In the genomic region with DNA sequence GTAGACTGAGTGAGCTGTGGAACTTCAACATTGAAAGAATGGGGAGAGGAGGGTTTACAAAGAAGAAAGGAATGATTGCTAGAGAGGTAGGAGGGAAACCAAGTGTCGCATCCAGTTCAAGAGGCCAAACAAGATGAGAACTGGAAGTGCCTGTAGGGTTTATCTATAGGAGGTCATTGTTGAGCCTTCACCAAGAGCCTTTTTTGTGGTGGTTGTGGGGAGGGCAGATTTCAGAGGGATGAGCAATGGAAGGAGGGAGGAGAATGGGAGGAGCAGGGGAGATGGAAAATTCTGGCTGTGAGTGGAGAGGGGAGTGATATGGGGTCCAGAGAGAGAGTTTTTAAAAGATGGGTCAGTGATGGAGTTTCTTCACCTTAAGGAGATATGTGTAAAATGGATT, we compare ENCODE assay signal across 24 cellular contexts. TPM values are rescaled to one million over a fixed set of nuclear protein-coding genes. Genes with fewer than 3 reads are reported as not detected.
DNase-seq lines count a peak whose midpoint lies in the region; ATAC-seq and TF ChIP-seq lines count a peak whose summit lies in the region.
"Had no signal": no experiment of that assay in that cellular context is flagged by ENCODE, and none has a peak within 500 bp of the region (broad histone marks: within the 10 kb centered on the region; RNA-seq: fewer than 3 reads in every experiment).

No MANE protein-coding gene starts in this region.

- H3K4me1 ChIP-seq in left ventricle myocardium inferior (peaks cover 55% of the 10 kb centered on the region), esophagus muscularis mucosa (peaks cover 22 to 79% (median 71%) of the 10 kb centered on the region in 4 donors), tibial artery (peaks cover 0 to 70% (median 45%) of the 10 kb centered on the region in 4 donors), BE2C (peaks cover 45% of the 10 kb centered on the region)
- H3K4me1 ChIP-seq: uterus had no signal

- H3K27ac ChIP-seq in left ventricle myocardium inferior (replicated peaks) (peak overlapping the region; percentile 21), esophagus muscularis mucosa (replicated peaks in 1 of 4) (peak overlapping the region in 3 of 4 donors; percentile 38 to 64 (median 55)), tibial artery (peak overlapping the region; percentile 64 to 70)
- H3K27ac ChIP-seq: neutrophil, uterus had no signal

- TF ChIP-seq CTCF in left ventricle myocardium inferior (IDR thresholded peaks at IDR 0.05; ENCODE audit: borderline replicate concordance) (no peak), esophagus muscularis mucosa (IDR thresholded peaks at IDR 0.05) (no peak), tibial artery (IDR thresholded peaks at IDR 0.05) (no peak), BE2C (IDR thresholded peaks at IDR 0.05; ENCODE audit: low read depth, low read length) (no peak)

- no peak for ATAC-seq in left cardiac atrium
- ATAC-seq in T-helper 17 cell, result no peak
- ATAC-seq: stimulated activated naive CD8-positive, alpha-beta T cell treated with anti-CD3 and anti-CD28 coated beads, Interleukin-15, amount 100 ng/mL, for 72 hours had no signal

- intact Hi-C loops in left ventricle myocardium inferior (cut with micrococcal nuclease), result no loop called here
- intact Hi-C loops in left cardiac atrium (cut with DNase I), result no loop called here
- intact Hi-C loops in esophagus muscularis mucosa (cut with DNase I), result no loop called here
- intact Hi-C loops in tibial artery (cut with DNase I; ENCODE audit: low total_unique reads), result no loop called here

- no peak overlapping the region for H3K4me3 Mint-ChIP-seq in T-helper 17 cell
- H3K4me3 Mint-ChIP-seq: activated naive CD8-positive, alpha-beta T cell treated with anti-CD3 and anti-CD28 coated beads, Interleukin-2, amount 10 ng/mL, durations not matched to agents 7 days and 5 days; activated T-cell treated with anti-CD3 and anti-CD28 coated beads, Interleukin-2, amount 50 U/mL, for 24 hours; CD4-positive, CD25-positive, alpha-beta regulatory T cell; stimulated activated naive CD8-positive, alpha-beta T cell treated with anti-CD3 and anti-CD28 coated beads, Interleukin-15, amount 100 ng/mL, for 72 hours had no signal

- H3K27me3 ChIP-seq in left ventricle myocardium inferior (ENCODE audit: low read depth), result no peaks in the 10 kb centered on the region
- H3K27me3 ChIP-seq in esophagus muscularis mucosa, result no peaks in the 10 kb centered on the region
- H3K27me3 ChIP-seq in tibial artery, result no peaks in the 10 kb centered on the region
- H3K27me3 ChIP-seq in BE2C, result no peaks in the 10 kb centered on the region
- H3K27me3 ChIP-seq: esophagus squamous epithelium, neutrophil, uterus had no signal

- H3K4me3 ChIP-seq in left ventricle myocardium inferior, result no peak overlapping the region
- H3K4me3 ChIP-seq in esophagus muscularis mucosa, result no peak overlapping the region
- no peak overlapping the region for H3K4me3 ChIP-seq in tibial artery
- no peak overlapping the region for H3K4me3 ChIP-seq in BE2C (ENCODE audit: low read depth, low read length)
- H3K4me3 ChIP-seq: esophagus squamous epithelium, uterus had no signal

- peaks cover 21% of the 10 kb centered on the region for H3K4me1 Mint-ChIP-seq in T-helper 17 cell

- in situ Hi-C loops in SK-MEL-5 (cut with HindIII; ENCODE audit: low pct_unique_long_range_greater_than_20kb, low sequenced_read_pairs), result no loop called here

- no peak for TF ChIP-seq EP300 in esophagus muscularis mucosa (IDR thresholded peaks at IDR 0.05)

- 97% methylated on average over 1 of the region's 1 CpG for WGBS in esophagus muscularis mucosa

- DNase-seq in left ventricle myocardium inferior (no peak), left cardiac atrium (no peak), SK-MEL-5 (ENCODE audit: low read depth, low spot score) (peak; percentile 47), esophagus muscularis mucosa (ENCODE audit: extremely low spot score) (no peak), tibial artery (no peak), BE2C (no peak), HK-2 (ENCODE audit: unreplicated experiment) (no peak), T-helper 17 cell (no peak)
- DNase-seq: activated CD4-positive, alpha-beta T cell treated with anti-CD3 and anti-CD28 coated beads, Interleukin-2, amount 50 U/mL, for 1 hour; activated naive CD8-positive, alpha-beta T cell treated with anti-CD3 and anti-CD28 coated beads, Interleukin-2, amount 10 ng/mL, durations not matched to agents 7 days and 5 days; activated T-cell treated with anti-CD3 and anti-CD28 coated beads, Interleukin-2, amount 50 U/mL, for 24 hours; CD4-positive, CD25-positive, alpha-beta regulatory T cell; esophagus squamous epithelium; hypothalamus; kidney glomerular epithelial cell; midbrain; NCI-H1930; NCI-H510A treated with DMSO at 0.1 percent for 48 hours; retina; SIG-M5; stimulated activated naive CD8-positive, alpha-beta T cell treated with anti-CD3 and anti-CD28 coated beads, Interleukin-15, amount 100 ng/mL, for 72 hours; T1000; uterus had no signal

- H3K36me3 ChIP-seq in left ventricle myocardium inferior (no peaks in the 10 kb centered on the region), esophagus muscularis mucosa (no peaks in the 10 kb centered on the region), tibial artery (no peaks in the 10 kb centered on the region), BE2C (no peaks in the 10 kb centered on the region)
- H3K36me3 ChIP-seq: esophagus squamous epithelium, neutrophil, uterus had no signal

- H3K27ac Mint-ChIP-seq in T-helper 17 cell, result no peak overlapping the region
- H3K27ac Mint-ChIP-seq: activated naive CD8-positive, alpha-beta T cell treated with anti-CD3 and anti-CD28 coated beads, Interleukin-2, amount 10 ng/mL, durations not matched to agents 7 days and 5 days; activated T-cell treated with anti-CD3 and anti-CD28 coated beads, Interleukin-2, amount 50 U/mL, for 24 hours; stimulated activated naive CD8-positive, alpha-beta T cell treated with anti-CD3 and anti-CD28 coated beads, Interleukin-15, amount 100 ng/mL, for 72 hours had no signal

- TF ChIP-seq POLR2A in esophagus muscularis mucosa (IDR thresholded peaks at IDR 0.05; ENCODE audit: low read depth), result no peak

- no peaks in the 10 kb centered on the region for H3K27me3 Mint-ChIP-seq in T-helper 17 cell
- H3K27me3 Mint-ChIP-seq: activated naive CD8-positive, alpha-beta T cell treated with anti-CD3 and anti-CD28 coated beads, Interleukin-2, amount 10 ng/mL, durations not matched to agents 7 days and 5 days; activated T-cell treated with anti-CD3 and anti-CD28 coated beads, Interleukin-2, amount 50 U/mL, for 24 hours; CD4-positive, CD25-positive, alpha-beta regulatory T cell; stimulated activated naive CD8-positive, alpha-beta T cell treated with anti-CD3 and anti-CD28 coated beads, Interleukin-15, amount 100 ng/mL, for 72 hours had no signal

- H3K9me3 ChIP-seq in left ventricle myocardium inferior (replicated peaks) (no peaks in the 10 kb centered on the region), esophagus muscularis mucosa (no peaks in the 10 kb centered on the region), tibial artery (no peaks in the 10 kb centered on the region), BE2C (no peaks in the 10 kb centered on the region), T-helper 17 cell (ENCODE audit: control insufficient read depth, low read length, poor library complexity, severe bottlenecking) (no peaks in the 10 kb centered on the region)
- H3K9me3 ChIP-seq: esophagus squamous epithelium, neutrophil, uterus had no signal

- H3K36me3 Mint-ChIP-seq in T-helper 17 cell (ENCODE audit: low read depth), result no peaks in the 10 kb centered on the region
- H3K36me3 Mint-ChIP-seq: CD4-positive, CD25-positive, alpha-beta regulatory T cell had no signal

RNA-seq across cellular contexts. Expression of gene PDIA5, which starts 8.5 kb away (rescaled TPM):
- total RNA-seq in left ventricle myocardium inferior (6.0 TPM), left cardiac atrium (10 to 100 TPM in 1 of 2 donors, 1 to 10 TPM in 1; 9.0 to 15.5 TPM), esophagus muscularis mucosa (10 to 100 TPM; 12.5 to 16.4 (median 15.1) TPM), T-helper 17 cell (1 to 10 TPM; 4.6 to 6.2 TPM)
- 31.4 and 33.4 TPM in 2 replicates for total RNA-seq in SK-MEL-5 (2014; rRNA removed; shearing (Covaris generic))
- polyA plus RNA-seq in SK-MEL-5 (2015; cell fraction: cytosol; rRNA removed), result 51.4 and 53.4 TPM in 2 replicates
- polyA plus RNA-seq in SK-MEL-5 (2015; cell fraction: nucleus; rRNA removed), result 53.0 and 57.9 TPM in 2 replicates
- polyA plus RNA-seq in BE2C (2012; ENCODE audit: insufficient read depth, insufficient read length, low read depth), result 48.9 TPM

RNA-seq across cellular contexts. Expression of gene SEMA5B, which starts 47.8 kb away (rescaled TPM):
- 5.3 TPM for total RNA-seq in left ventricle myocardium inferior
- 1 to 10 TPM; 1.7 to 2.4 TPM for total RNA-seq in left cardiac atrium
- not detected in 2 replicates for total RNA-seq in SK-MEL-5 (2014; rRNA removed; shearing (Covaris generic))
- not detected in 2 replicates for polyA plus RNA-seq in SK-MEL-5 (2015; cell fraction: cytosol; rRNA removed)
- polyA plus RNA-seq in SK-MEL-5 (2015; cell fraction: nucleus; rRNA removed), result not detected in 2 replicates
- total RNA-seq in esophagus muscularis mucosa, result 1 to 10 TPM in 1 of 4 donors, under 1 TPM in 3; under 0.01 to 1.6 (median 0.34) TPM
- 10.7 TPM for polyA plus RNA-seq in BE2C (2012; ENCODE audit: insufficient read depth, insufficient read length, low read depth)
- not detected for total RNA-seq in T-helper 17 cell
- total RNA-seq: CD4-positive, CD25-positive, alpha-beta regulatory T cell had no signal
